8 cellular contexts compared by ENCODE assay signal in genomic region chr2:210399440-210400041, GRCh38.
DNase-seq lines count a peak whose midpoint lies in the region; ATAC-seq, FAIRE-seq and TF ChIP-seq lines count a peak whose summit lies in the region.

No MANE protein-coding gene starts in this region.

- no peaks in the 10 kb centered on the region for H3K27me3 ChIP-seq in right lobe of liver

- WGBS in right lobe of liver (ENCODE audit: insufficient coverage, low coverage, low lambda C conversion rate, missing lambda C conversion rate), result 25% methylated on average over 3 of the region's 3 CpGs

- DNase-seq in D721Med (ENCODE audit: insufficient read length, low spot score) (no peak), amniotic epithelial cell (ENCODE audit: low read depth) (peak; percentile 18), right lobe of liver (no peak), SKM-1 (lab: John Stamatoyannopoulos, UW; ENCODE audit: unreplicated experiment) (no peak)
- DNase-seq in activated CD8-positive, alpha-beta memory T cell treated with anti-CD3 and anti-CD28 coated beads, Interleukin-2, amount 10 ng/mL, durations not matched to agents 7 days and 5 days, result no peak
- no peak for DNase-seq in activated CD4-positive, alpha-beta T cell treated with anti-CD3 and anti-CD28 coated beads, Interleukin-2, amount 50 U/mL, for 48 hours

- no peak overlapping the region for H3K4me3 ChIP-seq in right lobe of liver

- no peaks in the 10 kb centered on the region for H3K36me3 ChIP-seq in right lobe of liver

- no peaks in the 10 kb centered on the region for H3K4me1 ChIP-seq in right lobe of liver

- no peaks in the 10 kb centered on the region for H3K9me3 ChIP-seq in right lobe of liver

- no peak overlapping the region for H3K27ac Mint-ChIP-seq in activated CD8-positive, alpha-beta memory T cell treated with anti-CD3 and anti-CD28 coated beads, Interleukin-2, amount 10 ng/mL, durations not matched to agents 7 days and 5 days

- intact Hi-C loops in right lobe of liver (cut with DNase I), result loop anchor here (10.0 kb wide), 2 partner anchors 145 to 155 kb away; no protein-coding TSS in a partner anchor

- TF ChIP-seq POLR2A in right lobe of liver (IDR thresholded peaks at IDR 0.05), result no peak

- no peak overlapping the region for H3K27ac ChIP-seq in right lobe of liver

- H3K4me1 Mint-ChIP-seq in activated CD8-positive, alpha-beta memory T cell treated with anti-CD3 and anti-CD28 coated beads, Interleukin-2, amount 10 ng/mL, durations not matched to agents 7 days and 5 days, result no peaks in the 10 kb centered on the region

- H3K9me3 Mint-ChIP-seq in activated CD8-positive, alpha-beta memory T cell treated with anti-CD3 and anti-CD28 coated beads, Interleukin-2, amount 10 ng/mL, durations not matched to agents 7 days and 5 days (ENCODE audit: low read depth), result no peaks in the 10 kb centered on the region

- no peaks in the 10 kb centered on the region for H3K27me3 Mint-ChIP-seq in activated CD8-positive, alpha-beta memory T cell treated with anti-CD3 and anti-CD28 coated beads, Interleukin-2, amount 10 ng/mL, durations not matched to agents 7 days and 5 days

- H3K4me3 Mint-ChIP-seq in activated CD8-positive, alpha-beta memory T cell treated with anti-CD3 and anti-CD28 coated beads, Interleukin-2, amount 10 ng/mL, durations not matched to agents 7 days and 5 days, result no peak overlapping the region

- ATAC-seq in HG03159 (IDR thresholded peaks at IDR 0.05; ENCODE audit: unreplicated experiment) (peak; percentile 83), right lobe of liver (peak in 3 of 4 donors; percentile 35 to 54 (median 51)), GM19035 (IDR thresholded peaks at IDR 0.05; ENCODE audit: unreplicated experiment) (no peak)
- ATAC-seq in activated CD8-positive, alpha-beta memory T cell treated with anti-CD3 and anti-CD28 coated beads, Interleukin-2, amount 10 ng/mL, durations not matched to agents 7 days and 5 days, result no peak

- CTCF ChIA-PET in activated CD8-positive, alpha-beta memory T cell treated with anti-CD3 and anti-CD28 coated beads, Interleukin-2, amount 10 ng/mL, durations not matched to agents 7 days and 5 days (lab: Charles Lee), result no interaction called here

- no peak for FAIRE-seq in D721Med (lab: Jason Lieb, UNC)

- H3K36me3 Mint-ChIP-seq in activated CD8-positive, alpha-beta memory T cell treated with anti-CD3 and anti-CD28 coated beads, Interleukin-2, amount 10 ng/mL, durations not matched to agents 7 days and 5 days, result no peaks in the 10 kb centered on the region

- TF ChIP-seq CTCF in D721Med (IDR thresholded peaks at IDR 0.05; ENCODE audit: insufficient read depth, missing control alignments), result peak; percentile 60
- TF ChIP-seq CTCF in right lobe of liver (IDR thresholded peaks at IDR 0.05), result peak; percentile 42 to 63 (median 50)

Comparison
In these comparisons a context has a peak if more than half of its experiments do, and no peak if none do; other contexts are left out.
1. ATAC-seq: peak in HG03159 (single experiment) and right lobe of liver (3 of 4); none in activated CD8-positive, alpha-beta memory T cell treated with anti-CD3 and anti-CD28 coated beads, Interleukin-2, amount 10 ng/mL, durations not matched to agents 7 days and 5 days (single experiment) and GM19035 (single experiment).